ENCODE assay signal across 13 cellular contexts in genomic region chr3:169581633-169582032, GRCh38.
DNase-seq lines count a peak whose midpoint lies in the region; ATAC-seq and TF ChIP-seq lines count a peak whose summit lies in the region.
"Had no signal": no experiment of that assay in that cellular context is flagged by ENCODE, and none has a peak within 500 bp of the region (broad histone marks: within the 10 kb centered on the region; RNA-seq: fewer than 3 reads in every experiment).

No MANE protein-coding gene starts in this region.

- no peaks in the 10 kb centered on the region for H3K36me3 ChIP-seq in IMR-90 (ENCODE audit: control insufficient read depth, insufficient read depth, low read length)
- no peaks in the 10 kb centered on the region for H3K36me3 ChIP-seq in fibroblast of lung (ENCODE audit: control insufficient read depth, insufficient read depth, low read length)
- no peaks in the 10 kb centered on the region for H3K36me3 ChIP-seq in BE2C
- H3K36me3 ChIP-seq: upper lobe of right lung had no signal

- H3K27ac Mint-ChIP-seq in activated naive CD8-positive, alpha-beta T cell treated with anti-CD3 and anti-CD28 coated beads, Interleukin-2, amount 50 U/mL, for 24 hours, result no peak overlapping the region
- no peak overlapping the region for H3K27ac Mint-ChIP-seq in activated naive CD8-positive, alpha-beta T cell treated with anti-CD3 and anti-CD28 coated beads for 36 hours
- no peak overlapping the region for H3K27ac Mint-ChIP-seq in CD14-positive monocyte
- H3K27ac Mint-ChIP-seq: natural killer cell treated with Interleukin-12 subunit alpha and Interleukin-12 subunit beta and Interleukin-15 and Interleukin-18, amount 100 ng/mL, for 72 hours had no signal

- no peak overlapping the region for H2BK5ac ChIP-seq in IMR-90 (ENCODE audit: low read depth, low read length, poor library complexity, severe bottlenecking)

- dilution Hi-C loops in IMR-90 (cut with HindIII; ENCODE audit: low sequenced_read_pairs, unreplicated experiment), result no loop called here

- no peak for DNase-seq in activated naive CD8-positive, alpha-beta T cell treated with anti-CD3 and anti-CD28 coated beads, Interleukin-2, amount 50 U/mL, for 24 hours
- DNase-seq in activated naive CD8-positive, alpha-beta T cell treated with anti-CD3 and anti-CD28 coated beads for 36 hours, result no peak
- peak; percentile 7 for DNase-seq in IMR-90
- DNase-seq in fibroblast of lung (ENCODE audit: low read depth in 2 of 2), result peak in 1 of 2 donors; percentile 38
- DNase-seq in HK-2 (ENCODE audit: unreplicated experiment), result no peak
- no peak for DNase-seq in BE2C
- DNase-seq in CD14-positive monocyte (ENCODE audit: low spot score), result no peak
- DNase-seq: left colon, NCI-H1105, T1000, upper lobe of right lung had no signal

- H2AK5ac ChIP-seq in IMR-90 (ENCODE audit: low read depth, low read length), result no peak overlapping the region

- H3K36me3 Mint-ChIP-seq in activated naive CD8-positive, alpha-beta T cell treated with anti-CD3 and anti-CD28 coated beads, Interleukin-2, amount 50 U/mL, for 24 hours (ENCODE audit: low read depth), result no peaks in the 10 kb centered on the region
- no peaks in the 10 kb centered on the region for H3K36me3 Mint-ChIP-seq in activated naive CD8-positive, alpha-beta T cell treated with anti-CD3 and anti-CD28 coated beads for 36 hours
- no peaks in the 10 kb centered on the region for H3K36me3 Mint-ChIP-seq in CD14-positive monocyte
- H3K36me3 Mint-ChIP-seq: natural killer cell treated with Interleukin-12 subunit alpha and Interleukin-12 subunit beta and Interleukin-15 and Interleukin-18, amount 100 ng/mL, for 72 hours had no signal

- H3K4me1 ChIP-seq in IMR-90 (ENCODE audit: control insufficient read depth, insufficient read depth, low read length) (no peaks in the 10 kb centered on the region), fibroblast of lung (ENCODE audit: control insufficient read depth, extremely low read depth, insufficient read depth, low read length) (no peaks in the 10 kb centered on the region), BE2C (peaks cover 4% of the 10 kb centered on the region)
- H3K4me1 ChIP-seq: upper lobe of right lung had no signal

- H3K27ac ChIP-seq in IMR-90 (ENCODE audit: insufficient read depth, low read length), result no peak overlapping the region
- no peak overlapping the region for H3K27ac ChIP-seq in fibroblast of lung (ENCODE audit: insufficient read depth, low read length)
- H3K27ac ChIP-seq: upper lobe of right lung had no signal

- no peak overlapping the region for H4K5ac ChIP-seq in IMR-90 (ENCODE audit: low read depth, low read length)

- H3K79me1 ChIP-seq in IMR-90 (ENCODE audit: low read depth in 1 of 2, low read length in 2 of 2), result no peaks in the 10 kb centered on the region

- H2BK120ac ChIP-seq in IMR-90 (ENCODE audit: low read depth, low read length), result no peak overlapping the region

- H3K18ac ChIP-seq in IMR-90 (ENCODE audit: low read depth, low read length), result no peak overlapping the region

- no peak overlapping the region for H3K4me3 Mint-ChIP-seq in activated naive CD8-positive, alpha-beta T cell treated with anti-CD3 and anti-CD28 coated beads, Interleukin-2, amount 50 U/mL, for 24 hours
- no peak overlapping the region for H3K4me3 Mint-ChIP-seq in activated naive CD8-positive, alpha-beta T cell treated with anti-CD3 and anti-CD28 coated beads for 36 hours
- no peak overlapping the region for H3K4me3 Mint-ChIP-seq in CD14-positive monocyte
- H3K4me3 Mint-ChIP-seq: natural killer cell treated with Interleukin-12 subunit alpha and Interleukin-12 subunit beta and Interleukin-15 and Interleukin-18, amount 100 ng/mL, for 72 hours had no signal

- no peak overlapping the region for H2AFZ ChIP-seq in IMR-90 (replicated peaks; ENCODE audit: low read length, poor library complexity)
- H2AFZ ChIP-seq in fibroblast of lung (ENCODE audit: low read length), result no peak overlapping the region

- TF ChIP-seq RAD21 in IMR-90 (IDR thresholded peaks at IDR 0.05; ENCODE audit: low read length), result no peak

- ATAC-seq in activated naive CD8-positive, alpha-beta T cell treated with anti-CD3 and anti-CD28 coated beads, Interleukin-2, amount 50 U/mL, for 24 hours, result peak; percentile 89
- ATAC-seq in IMR-90 (ENCODE audit: low read depth) (no peak; the same call in 1 of the 2 replicates), HG03045 (IDR thresholded peaks at IDR 0.05; ENCODE audit: unreplicated experiment) (no peak)
- ATAC-seq: left colon; natural killer cell treated with Interleukin-12 subunit alpha and Interleukin-12 subunit beta and Interleukin-15 and Interleukin-18, amount 100 ng/mL, for 72 hours; upper lobe of right lung had no signal

- intact Hi-C loops in IMR-90 (cut with micrococcal nuclease) (no loop called here), CD14-positive monocyte (cut with micrococcal nuclease) (no loop called here)

- peaks cover 5% of the 10 kb centered on the region for H3K4me1 Mint-ChIP-seq in activated naive CD8-positive, alpha-beta T cell treated with anti-CD3 and anti-CD28 coated beads, Interleukin-2, amount 50 U/mL, for 24 hours
- peaks cover 4% of the 10 kb centered on the region for H3K4me1 Mint-ChIP-seq in activated naive CD8-positive, alpha-beta T cell treated with anti-CD3 and anti-CD28 coated beads for 36 hours
- no peaks in the 10 kb centered on the region for H3K4me1 Mint-ChIP-seq in CD14-positive monocyte

- no peaks in the 10 kb centered on the region for H3K9me1 ChIP-seq in IMR-90 (ENCODE audit: insufficient read depth, low read length)

- in situ Hi-C loops in IMR-90 (cut with MboI; ENCODE audit: low sequenced_read_pairs), result no loop called here

- H3K9me3 ChIP-seq in IMR-90 (ENCODE audit: control insufficient read depth, insufficient read depth, low read length) (no peaks in the 10 kb centered on the region), fibroblast of lung (ENCODE audit: control insufficient read depth, insufficient read depth, low read depth, low read length) (no peaks in the 10 kb centered on the region), BE2C (no peaks in the 10 kb centered on the region)
- H3K9me3 ChIP-seq: upper lobe of right lung had no signal

- no peak overlapping the region for H3K23ac ChIP-seq in IMR-90 (ENCODE audit: low read depth, low read length)

- no peak overlapping the region for H3K4ac ChIP-seq in IMR-90 (ENCODE audit: low read depth, low read length)

- TF ChIP-seq POLR2A in IMR-90 (IDR thresholded peaks at IDR 0.05; ENCODE audit: low read depth, low read length), result no peak

- H3K79me2 ChIP-seq in fibroblast of lung (ENCODE audit: control insufficient read depth, insufficient read depth, low read length), result no peaks in the 10 kb centered on the region

- H3K56ac ChIP-seq in IMR-90 (ENCODE audit: extremely low read depth, insufficient read depth, low read length), result no peak overlapping the region

- H3K9ac ChIP-seq in IMR-90 (ENCODE audit: low read depth, low read length) (no peak overlapping the region), fibroblast of lung (ENCODE audit: insufficient read depth, low read length) (no peak overlapping the region)

- no peak overlapping the region for H4K91ac ChIP-seq in IMR-90 (ENCODE audit: insufficient read depth, low read depth, low read length)

- H4K8ac ChIP-seq in IMR-90 (ENCODE audit: low read depth in 2 of 2, low read length in 2 of 2), result no peak overlapping the region

- H4K20me1 ChIP-seq in IMR-90 (ENCODE audit: insufficient read depth, low read length), result no peaks in the 10 kb centered on the region
- H4K20me1 ChIP-seq in fibroblast of lung (ENCODE audit: control insufficient read depth, extremely low read depth, insufficient read depth, low read length), result no peaks in the 10 kb centered on the region

- H3K14ac ChIP-seq in IMR-90 (replicated peaks; ENCODE audit: low read depth, low read length), result no peak overlapping the region

- CTCF ChIA-PET in IMR-90 (lab: Yijun Ruan, JAX), result no interaction called here

- TF ChIP-seq CTCF in IMR-90 (conservative IDR thresholded peaks at IDR 0.05; ENCODE audit: low read depth, low read length), result no peak
- no peak for TF ChIP-seq CTCF in fibroblast of lung (conservative IDR thresholded peaks at IDR 0.05 in 1 of 2, IDR thresholded peaks at IDR 0.05 in 1 of 2; ENCODE audit: low read depth in 1 of 2, low read length in 2 of 2)
- no peak for TF ChIP-seq CTCF in BE2C (IDR thresholded peaks at IDR 0.05; ENCODE audit: low read depth, low read length)
- TF ChIP-seq CTCF in CD14-positive monocyte (IDR thresholded peaks at IDR 0.05), result no peak

- no peaks in the 10 kb centered on the region for H3K27me3 Mint-ChIP-seq in activated naive CD8-positive, alpha-beta T cell treated with anti-CD3 and anti-CD28 coated beads, Interleukin-2, amount 50 U/mL, for 24 hours
- peaks cover 11% of the 10 kb centered on the region for H3K27me3 Mint-ChIP-seq in activated naive CD8-positive, alpha-beta T cell treated with anti-CD3 and anti-CD28 coated beads for 36 hours
- H3K27me3 Mint-ChIP-seq in CD14-positive monocyte (ENCODE audit: low read depth in 3 of 3), result peaks cover 0 to 4% (median 3%) of the 10 kb centered on the region in 3 donors

- H2BK15ac ChIP-seq in IMR-90 (ENCODE audit: low read depth, low read length), result no peak overlapping the region

- H3K27me3 ChIP-seq in IMR-90 (ENCODE audit: control insufficient read depth, insufficient read depth, low read length) (no peaks in the 10 kb centered on the region), fibroblast of lung (ENCODE audit: control insufficient read depth, insufficient read depth, low read length) (no peaks in the 10 kb centered on the region), BE2C (no peaks in the 10 kb centered on the region)
- H3K27me3 ChIP-seq: upper lobe of right lung had no signal

- H3K9me3 Mint-ChIP-seq in activated naive CD8-positive, alpha-beta T cell treated with anti-CD3 and anti-CD28 coated beads, Interleukin-2, amount 50 U/mL, for 24 hours, result no peaks in the 10 kb centered on the region
- no peaks in the 10 kb centered on the region for H3K9me3 Mint-ChIP-seq in activated naive CD8-positive, alpha-beta T cell treated with anti-CD3 and anti-CD28 coated beads for 36 hours
- peaks cover 0 to 3% (median 0%) of the 10 kb centered on the region in 7 donors for H3K9me3 Mint-ChIP-seq in CD14-positive monocyte
- H3K9me3 Mint-ChIP-seq: natural killer cell treated with Interleukin-12 subunit alpha and Interleukin-12 subunit beta and Interleukin-15 and Interleukin-18, amount 100 ng/mL, for 72 hours had no signal

- BruUV-seq in IMR-90 (replicated peaks; lab: Mats Ljungman, UMichigan), result no TSS peak

- no peak overlapping the region for H2AK9ac ChIP-seq in IMR-90 (replicated peaks; ENCODE audit: low read depth, low read length, poor library complexity)

- H3K4me3 ChIP-seq in IMR-90 (ENCODE audit: insufficient read depth, low read depth, low read length) (no peak overlapping the region), fibroblast of lung (replicated peaks in 1 of 4; ENCODE audit: control extremely low read depth in 1 of 4, insufficient read depth in 1 of 4, low read depth in 3 of 4, low read length in 4 of 4) (no peak overlapping the region), BE2C (ENCODE audit: low read depth, low read length) (no peak overlapping the region)
- H3K4me3 ChIP-seq: upper lobe of right lung had no signal

- WGBS in IMR-90 (ENCODE audit: extremely low coverage in 2 of 2, insufficient read length in 1 of 2), 2 experiments, result 92% methylated on average over 2 of the region's 3 CpGs; no CpG with 5 or more reads in 1 of the 2 experiments

- POLR2A ChIA-PET in IMR-90 (lab: Charles Lee; ENCODE audit: unreplicated experiment), result no interaction called here

- H2BK20ac ChIP-seq in IMR-90 (ENCODE audit: low read depth, low read length), result no peak overlapping the region

- H3K4me2 ChIP-seq in IMR-90 (ENCODE audit: low read depth, low read length) (no peak overlapping the region), fibroblast of lung (ENCODE audit: extremely low read depth, insufficient read depth, low read length) (peak overlapping the region; percentile 13)
